ENCODE assay signal across 1 cellular context in genomic region chr9:12813960-12814876, GRCh38.
A peak's percentile ranks its signal among the peaks of the same experiment; 100 is the strongest.
TF ChIP-seq lines count a peak whose summit lies in the region.

No MANE protein-coding gene starts in this region.

TF ChIP-seq in SK-N-SH, 30 proteins besides CTCF, POLR2A, EP300 and RAD21 (continued from another document):
- TF ChIP-seq REST (IDR thresholded peaks at IDR 0.05; ENCODE audit: low read depth, low read length) (no peak), IRF3 (IDR thresholded peaks at IDR 0.05; ENCODE audit: low read depth, low read length) (no peak), NRF1 (IDR thresholded peaks at IDR 0.05; ENCODE audit: low read depth, low read length) (no peak), POLR2AphosphoS5 (IDR thresholded peaks at IDR 0.05; ENCODE audit: low read depth, low read length) (peak; percentile 84)
- TF ChIP-seq, protein P1, sequence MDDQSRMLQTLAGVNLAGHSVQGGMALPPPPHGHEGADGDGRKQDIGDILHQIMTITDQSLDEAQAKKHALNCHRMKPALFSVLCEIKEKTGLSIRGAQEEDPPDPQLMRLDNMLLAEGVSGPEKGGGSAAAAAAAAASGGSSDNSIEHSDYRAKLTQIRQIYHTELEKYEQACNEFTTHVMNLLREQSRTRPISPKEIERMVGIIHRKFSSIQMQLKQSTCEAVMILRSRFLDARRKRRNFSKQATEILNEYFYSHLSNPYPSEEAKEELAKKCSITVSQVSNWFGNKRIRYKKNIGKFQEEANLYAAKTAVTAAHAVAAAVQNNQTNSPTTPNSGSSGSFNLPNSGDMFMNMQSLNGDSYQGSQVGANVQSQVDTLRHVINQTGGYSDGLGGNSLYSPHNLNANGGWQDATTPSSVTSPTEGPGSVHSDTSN (IDR thresholded peaks at IDR 0.05), result peak; percentile 92
- TF ChIP-seq, protein P2, sequence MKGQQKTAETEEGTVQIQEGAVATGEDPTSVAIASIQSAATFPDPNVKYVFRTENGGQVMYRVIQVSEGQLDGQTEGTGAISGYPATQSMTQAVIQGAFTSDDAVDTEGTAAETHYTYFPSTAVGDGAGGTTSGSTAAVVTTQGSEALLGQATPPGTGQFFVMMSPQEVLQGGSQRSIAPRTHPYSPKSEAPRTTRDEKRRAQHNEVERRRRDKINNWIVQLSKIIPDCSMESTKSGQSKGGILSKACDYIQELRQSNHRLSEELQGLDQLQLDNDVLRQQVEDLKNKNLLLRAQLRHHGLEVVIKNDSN (IDR thresholded peaks at IDR 0.05; ENCODE audit: borderline replicate concordance, low read depth), result peak; percentile 83
